ENCODE assay signal across 1 cellular context in the genomic region with DNA sequence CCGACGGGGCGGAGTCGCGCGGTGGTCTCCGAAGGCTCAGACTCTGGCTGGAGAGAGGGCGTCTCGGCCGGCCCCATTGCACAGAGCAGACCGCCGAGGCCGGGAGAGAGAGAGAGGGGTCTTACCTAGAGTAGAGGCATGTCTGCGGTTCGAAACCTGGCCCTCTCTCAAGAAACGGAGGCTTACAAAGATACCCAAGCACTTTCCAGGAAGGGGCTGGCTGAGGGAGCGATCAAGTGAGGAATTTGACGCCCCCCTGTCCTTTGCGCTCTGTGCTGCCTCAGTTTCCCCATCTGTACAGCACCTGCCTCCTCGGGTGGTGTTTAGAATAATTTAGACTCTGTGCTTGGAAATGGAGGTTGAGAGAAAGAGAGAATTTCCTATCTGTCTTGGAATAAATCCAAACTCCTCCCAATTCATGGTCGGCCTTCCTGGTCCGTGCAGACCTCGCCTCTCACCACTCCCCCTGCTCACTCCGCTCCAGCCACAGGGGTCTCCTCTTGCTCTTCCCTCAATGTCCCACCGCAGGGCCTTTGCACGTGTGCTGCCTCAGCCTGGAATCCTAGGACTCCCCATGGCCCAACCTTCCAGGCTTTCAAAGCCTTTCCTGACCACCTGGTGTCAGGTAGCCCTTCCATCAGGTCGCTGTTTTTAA.
TF ChIP-seq lines count a peak whose summit lies in the region.

No MANE protein-coding gene starts in this region.

TF ChIP-seq in HepG2, 621 proteins besides CTCF, POLR2A, EP300 and RAD21 (continued from another document and continues in another):
- TF ChIP-seq, protein P1, sequence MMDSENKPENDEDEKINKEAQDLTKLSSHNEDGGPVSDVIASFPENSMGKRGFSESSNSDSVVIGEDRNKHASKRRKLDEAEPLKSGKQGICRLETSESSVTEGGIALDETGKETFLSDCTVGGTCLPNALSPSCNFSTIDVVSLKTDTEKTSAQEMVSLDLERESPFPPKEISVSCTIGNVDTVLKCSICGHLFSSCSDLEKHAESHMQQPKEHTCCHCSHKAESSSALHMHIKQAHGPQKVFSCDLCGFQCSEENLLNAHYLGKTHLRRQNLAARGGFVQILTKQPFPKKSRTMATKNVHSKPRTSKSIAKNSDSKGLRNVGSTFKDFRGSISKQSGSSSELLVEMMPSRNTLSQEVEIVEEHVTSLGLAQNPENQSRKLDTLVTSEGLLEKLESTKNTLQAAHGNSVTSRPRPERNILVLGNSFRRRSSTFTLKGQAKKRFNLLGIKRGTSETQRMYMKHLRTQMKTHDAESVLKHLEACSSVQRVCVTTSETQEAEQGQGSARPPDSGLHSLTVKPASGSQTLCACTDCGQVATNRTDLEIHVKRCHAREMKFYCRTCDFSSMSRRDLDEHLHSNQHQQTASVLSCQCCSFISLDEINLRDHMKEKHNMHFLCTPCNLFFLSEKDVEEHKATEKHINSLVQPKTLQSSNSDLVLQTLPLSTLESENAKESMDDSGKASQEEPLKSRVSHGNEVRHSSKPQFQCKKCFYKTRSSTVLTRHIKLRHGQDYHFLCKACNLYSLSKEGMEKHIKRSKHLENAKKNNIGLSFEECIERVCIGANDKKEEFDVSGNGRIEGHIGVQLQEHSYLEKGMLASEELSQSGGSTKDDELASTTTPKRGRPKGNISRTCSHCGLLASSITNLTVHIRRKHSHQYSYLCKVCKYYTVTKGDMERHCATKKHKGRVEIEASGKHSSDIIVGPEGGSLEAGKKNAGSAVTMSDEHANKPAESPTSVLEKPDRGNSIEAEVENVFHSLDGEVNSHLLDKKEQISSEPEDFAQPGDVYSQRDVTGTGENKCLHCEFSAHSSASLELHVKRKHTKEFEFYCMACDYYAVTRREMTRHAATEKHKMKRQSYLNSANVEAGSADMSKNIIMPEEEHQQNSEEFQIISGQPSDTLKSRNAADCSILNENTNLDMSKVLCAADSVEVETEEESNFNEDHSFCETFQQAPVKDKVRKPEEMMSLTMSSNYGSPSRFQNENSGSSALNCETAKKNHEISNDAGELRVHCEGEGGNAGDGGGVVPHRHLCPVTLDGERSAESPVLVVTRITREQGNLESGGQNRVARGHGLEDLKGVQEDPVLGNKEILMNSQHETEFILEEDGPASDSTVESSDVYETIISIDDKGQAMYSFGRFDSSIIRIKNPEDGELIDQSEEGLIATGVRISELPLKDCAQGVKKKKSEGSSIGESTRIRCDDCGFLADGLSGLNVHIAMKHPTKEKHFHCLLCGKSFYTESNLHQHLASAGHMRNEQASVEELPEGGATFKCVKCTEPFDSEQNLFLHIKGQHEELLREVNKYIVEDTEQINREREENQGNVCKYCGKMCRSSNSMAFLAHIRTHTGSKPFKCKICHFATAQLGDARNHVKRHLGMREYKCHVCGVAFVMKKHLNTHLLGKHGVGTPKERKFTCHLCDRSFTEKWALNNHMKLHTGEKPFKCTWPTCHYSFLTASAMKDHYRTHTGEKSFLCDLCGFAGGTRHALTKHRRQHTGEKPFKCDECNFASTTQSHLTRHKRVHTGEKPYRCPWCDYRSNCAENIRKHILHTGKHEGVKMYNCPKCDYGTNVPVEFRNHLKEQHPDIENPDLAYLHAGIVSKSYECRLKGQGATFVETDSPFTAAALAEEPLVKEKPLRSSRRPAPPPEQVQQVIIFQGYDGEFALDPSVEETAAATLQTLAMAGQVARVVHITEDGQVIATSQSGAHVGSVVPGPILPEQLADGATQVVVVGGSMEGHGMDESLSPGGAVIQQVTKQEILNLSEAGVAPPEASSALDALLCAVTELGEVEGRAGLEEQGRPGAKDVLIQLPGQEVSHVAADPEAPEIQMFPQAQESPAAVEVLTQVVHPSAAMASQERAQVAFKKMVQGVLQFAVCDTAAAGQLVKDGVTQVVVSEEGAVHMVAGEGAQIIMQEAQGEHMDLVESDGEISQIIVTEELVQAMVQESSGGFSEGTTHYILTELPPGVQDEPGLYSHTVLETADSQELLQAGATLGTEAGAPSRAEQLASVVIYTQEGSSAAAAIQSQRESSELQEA (CRISPR knock-in tag; IDR thresholded peaks at IDR 0.05; ENCODE audit: not compliant biosample characterization): no peak
- TF ChIP-seq KAT2B (IDR thresholded peaks at IDR 0.05; ENCODE audit: borderline replicate concordance, low read depth, low read length): no peak
- no peak for TF ChIP-seq ZNF138 (CRISPR knock-in tag; IDR thresholded peaks at IDR 0.05; ENCODE audit: low read depth)
- TF ChIP-seq ZNF879 (CRISPR knock-in tag; IDR thresholded peaks at IDR 0.05): no peak
- TF ChIP-seq SALL1 (CRISPR knock-in tag; IDR thresholded peaks at IDR 0.05): no peak
- TF ChIP-seq ZNF331 (CRISPR knock-in tag; IDR thresholded peaks at IDR 0.05): no peak
- TF ChIP-seq CAMTA2 (CRISPR knock-in tag; IDR thresholded peaks at IDR 0.05; ENCODE audit: borderline replicate concordance): no peak; the same call in 1 of the 2 replicates
- no peak for TF ChIP-seq NFE2 (CRISPR knock-in tag; IDR thresholded peaks at IDR 0.05)
- TF ChIP-seq ZNF749 (CRISPR knock-in tag; IDR thresholded peaks at IDR 0.05; ENCODE audit: borderline replicate concordance): no peak
- TF ChIP-seq, protein P2, sequence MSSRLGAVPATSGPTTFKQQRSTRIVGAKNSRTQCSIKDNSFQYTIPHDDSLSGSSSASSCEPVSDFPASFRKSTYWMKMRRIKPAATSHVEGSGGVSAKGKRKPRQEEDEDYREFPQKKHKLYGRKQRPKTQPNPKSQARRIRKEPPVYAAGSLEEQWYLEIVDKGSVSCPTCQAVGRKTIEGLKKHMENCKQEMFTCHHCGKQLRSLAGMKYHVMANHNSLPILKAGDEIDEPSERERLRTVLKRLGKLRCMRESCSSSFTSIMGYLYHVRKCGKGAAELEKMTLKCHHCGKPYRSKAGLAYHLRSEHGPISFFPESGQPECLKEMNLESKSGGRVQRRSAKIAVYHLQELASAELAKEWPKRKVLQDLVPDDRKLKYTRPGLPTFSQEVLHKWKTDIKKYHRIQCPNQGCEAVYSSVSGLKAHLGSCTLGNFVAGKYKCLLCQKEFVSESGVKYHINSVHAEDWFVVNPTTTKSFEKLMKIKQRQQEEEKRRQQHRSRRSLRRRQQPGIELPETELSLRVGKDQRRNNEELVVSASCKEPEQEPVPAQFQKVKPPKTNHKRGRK (CRISPR knock-in tag; IDR thresholded peaks at IDR 0.05): no peak
- TF ChIP-seq ZNF790 (CRISPR knock-in tag; IDR thresholded peaks at IDR 0.05; ENCODE audit: borderline replicate concordance): no peak; the same call in 1 of the 2 replicates
- peak; percentile 47 for TF ChIP-seq ZMYM3 (CRISPR knock-in tag; IDR thresholded peaks at IDR 0.05)
- no peak for TF ChIP-seq ZNF446 (CRISPR knock-in tag; IDR thresholded peaks at IDR 0.05)
- TF ChIP-seq, protein P3, sequence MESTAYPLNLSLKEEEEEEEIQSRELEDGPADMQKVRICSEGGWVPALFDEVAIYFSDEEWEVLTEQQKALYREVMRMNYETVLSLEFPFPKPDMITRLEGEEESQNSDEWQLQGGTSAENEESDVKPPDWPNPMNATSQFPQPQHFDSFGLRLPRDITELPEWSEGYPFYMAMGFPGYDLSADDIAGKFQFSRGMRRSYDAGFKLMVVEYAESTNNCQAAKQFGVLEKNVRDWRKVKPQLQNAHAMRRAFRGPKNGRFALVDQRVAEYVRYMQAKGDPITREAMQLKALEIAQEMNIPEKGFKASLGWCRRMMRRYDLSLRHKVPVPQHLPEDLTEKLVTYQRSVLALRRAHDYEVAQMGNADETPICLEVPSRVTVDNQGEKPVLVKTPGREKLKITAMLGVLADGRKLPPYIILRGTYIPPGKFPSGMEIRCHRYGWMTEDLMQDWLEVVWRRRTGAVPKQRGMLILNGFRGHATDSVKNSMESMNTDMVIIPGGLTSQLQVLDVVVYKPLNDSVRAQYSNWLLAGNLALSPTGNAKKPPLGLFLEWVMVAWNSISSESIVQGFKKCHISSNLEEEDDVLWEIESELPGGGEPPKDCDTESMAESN (CRISPR knock-in tag; conservative IDR thresholded peaks at IDR 0.05): no peak
- no peak for TF ChIP-seq ZFP82 (CRISPR knock-in tag; IDR thresholded peaks at IDR 0.05; ENCODE audit: borderline replicate concordance)
- no peak for TF ChIP-seq ZNF33B (CRISPR knock-in tag; IDR thresholded peaks at IDR 0.05)
- TF ChIP-seq, protein P4, sequence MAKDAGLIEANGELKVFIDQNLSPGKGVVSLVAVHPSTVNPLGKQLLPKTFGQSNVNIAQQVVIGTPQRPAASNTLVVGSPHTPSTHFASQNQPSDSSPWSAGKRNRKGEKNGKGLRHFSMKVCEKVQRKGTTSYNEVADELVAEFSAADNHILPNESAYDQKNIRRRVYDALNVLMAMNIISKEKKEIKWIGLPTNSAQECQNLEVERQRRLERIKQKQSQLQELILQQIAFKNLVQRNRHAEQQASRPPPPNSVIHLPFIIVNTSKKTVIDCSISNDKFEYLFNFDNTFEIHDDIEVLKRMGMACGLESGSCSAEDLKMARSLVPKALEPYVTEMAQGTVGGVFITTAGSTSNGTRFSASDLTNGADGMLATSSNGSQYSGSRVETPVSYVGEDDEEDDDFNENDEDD (CRISPR knock-in tag; IDR thresholded peaks at IDR 0.05; ENCODE audit: borderline replicate concordance): no peak
- no peak for TF ChIP-seq KMT2B (CRISPR knock-in tag; IDR thresholded peaks at IDR 0.05)
- no peak for TF ChIP-seq ARNT (IDR thresholded peaks at IDR 0.05)
- TF ChIP-seq GATAD2A (CRISPR knock-in tag; IDR thresholded peaks at IDR 0.05): no peak; the same call in 1 of the 2 replicates
- TF ChIP-seq, protein P5, sequence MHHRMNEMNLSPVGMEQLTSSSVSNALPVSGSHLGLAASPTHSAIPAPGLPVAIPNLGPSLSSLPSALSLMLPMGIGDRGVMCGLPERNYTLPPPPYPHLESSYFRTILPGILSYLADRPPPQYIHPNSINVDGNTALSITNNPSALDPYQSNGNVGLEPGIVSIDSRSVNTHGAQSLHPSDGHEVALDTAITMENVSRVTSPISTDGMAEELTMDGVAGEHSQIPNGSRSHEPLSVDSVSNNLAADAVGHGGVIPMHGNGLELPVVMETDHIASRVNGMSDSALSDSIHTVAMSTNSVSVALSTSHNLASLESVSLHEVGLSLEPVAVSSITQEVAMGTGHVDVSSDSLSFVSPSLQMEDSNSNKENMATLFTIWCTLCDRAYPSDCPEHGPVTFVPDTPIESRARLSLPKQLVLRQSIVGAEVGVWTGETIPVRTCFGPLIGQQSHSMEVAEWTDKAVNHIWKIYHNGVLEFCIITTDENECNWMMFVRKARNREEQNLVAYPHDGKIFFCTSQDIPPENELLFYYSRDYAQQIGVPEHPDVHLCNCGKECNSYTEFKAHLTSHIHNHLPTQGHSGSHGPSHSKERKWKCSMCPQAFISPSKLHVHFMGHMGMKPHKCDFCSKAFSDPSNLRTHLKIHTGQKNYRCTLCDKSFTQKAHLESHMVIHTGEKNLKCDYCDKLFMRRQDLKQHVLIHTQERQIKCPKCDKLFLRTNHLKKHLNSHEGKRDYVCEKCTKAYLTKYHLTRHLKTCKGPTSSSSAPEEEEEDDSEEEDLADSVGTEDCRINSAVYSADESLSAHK (CRISPR knock-in tag; IDR thresholded peaks at IDR 0.05; ENCODE audit: borderline replicate concordance): no peak
- TF ChIP-seq ZSCAN22 (CRISPR knock-in tag; IDR thresholded peaks at IDR 0.05): no peak
- no peak for TF ChIP-seq ZFX (CRISPR knock-in tag; IDR thresholded peaks at IDR 0.05; ENCODE audit: low read depth)
- peak; percentile 70; the same call in 1 of the 2 replicates for TF ChIP-seq SNAI1 (CRISPR knock-in tag; IDR thresholded peaks at IDR 0.05; ENCODE audit: borderline replicate concordance)
- no peak for TF ChIP-seq ZNF557 (CRISPR knock-in tag; IDR thresholded peaks at IDR 0.05)
- no peak for TF ChIP-seq ZFP62 (CRISPR knock-in tag; IDR thresholded peaks at IDR 0.05)
- TF ChIP-seq CBX1 (IDR thresholded peaks at IDR 0.05; ENCODE audit: low read depth): no peak
- TF ChIP-seq FOXP1 (IDR thresholded peaks at IDR 0.05): no peak
- TF ChIP-seq FOXP1 (CRISPR knock-in tag; IDR thresholded peaks at IDR 0.05): no peak
- TF ChIP-seq, protein P6, sequence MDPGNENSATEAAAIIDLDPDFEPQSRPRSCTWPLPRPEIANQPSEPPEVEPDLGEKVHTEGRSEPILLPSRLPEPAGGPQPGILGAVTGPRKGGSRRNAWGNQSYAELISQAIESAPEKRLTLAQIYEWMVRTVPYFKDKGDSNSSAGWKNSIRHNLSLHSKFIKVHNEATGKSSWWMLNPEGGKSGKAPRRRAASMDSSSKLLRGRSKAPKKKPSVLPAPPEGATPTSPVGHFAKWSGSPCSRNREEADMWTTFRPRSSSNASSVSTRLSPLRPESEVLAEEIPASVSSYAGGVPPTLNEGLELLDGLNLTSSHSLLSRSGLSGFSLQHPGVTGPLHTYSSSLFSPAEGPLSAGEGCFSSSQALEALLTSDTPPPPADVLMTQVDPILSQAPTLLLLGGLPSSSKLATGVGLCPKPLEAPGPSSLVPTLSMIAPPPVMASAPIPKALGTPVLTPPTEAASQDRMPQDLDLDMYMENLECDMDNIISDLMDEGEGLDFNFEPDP (CRISPR knock-in tag; conservative IDR thresholded peaks at IDR 0.05): no peak
- no peak for TF ChIP-seq CCAR2 (optimal IDR thresholded peaks at IDR 0.05; ENCODE audit: low read depth, low read length)
- no peak for TF ChIP-seq ZNF207 (IDR thresholded peaks at IDR 0.05; ENCODE audit: borderline replicate concordance)
- TF ChIP-seq ZFYVE20 (CRISPR knock-in tag; IDR thresholded peaks at IDR 0.05; ENCODE audit: borderline replicate concordance, low read depth): no peak
- no peak; the same call in 1 of the 2 replicates for TF ChIP-seq ZNF547 (CRISPR knock-in tag; IDR thresholded peaks at IDR 0.05)
- TF ChIP-seq, protein P7, sequence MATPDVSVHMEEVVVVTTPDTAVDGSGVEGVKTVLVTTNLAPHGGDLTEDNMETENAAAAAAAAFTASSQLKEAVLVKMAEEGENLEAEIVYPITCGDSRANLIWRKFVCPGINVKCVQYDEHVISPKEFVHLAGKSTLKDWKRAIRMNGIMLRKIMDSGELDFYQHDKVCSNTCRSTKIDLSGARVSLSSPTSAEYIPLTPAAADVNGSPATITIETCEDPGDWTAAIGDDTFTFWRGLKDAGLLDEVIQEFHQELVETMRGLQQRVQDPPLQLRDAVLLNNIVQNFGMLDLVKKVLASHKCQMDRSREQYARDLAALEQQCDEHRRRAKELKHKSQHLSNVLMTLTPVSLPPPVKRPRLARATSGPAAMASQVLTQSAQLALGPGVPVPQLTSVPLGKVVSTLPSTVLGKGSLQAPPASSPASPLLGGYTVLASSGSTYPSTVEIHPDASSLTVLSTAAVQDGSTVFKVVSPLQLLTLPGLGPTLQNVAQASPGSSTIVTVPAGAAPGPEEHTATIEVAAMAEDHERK (CRISPR knock-in tag; IDR thresholded peaks at IDR 0.05; ENCODE audit: low read depth): no peak
- TF ChIP-seq, protein P8, sequence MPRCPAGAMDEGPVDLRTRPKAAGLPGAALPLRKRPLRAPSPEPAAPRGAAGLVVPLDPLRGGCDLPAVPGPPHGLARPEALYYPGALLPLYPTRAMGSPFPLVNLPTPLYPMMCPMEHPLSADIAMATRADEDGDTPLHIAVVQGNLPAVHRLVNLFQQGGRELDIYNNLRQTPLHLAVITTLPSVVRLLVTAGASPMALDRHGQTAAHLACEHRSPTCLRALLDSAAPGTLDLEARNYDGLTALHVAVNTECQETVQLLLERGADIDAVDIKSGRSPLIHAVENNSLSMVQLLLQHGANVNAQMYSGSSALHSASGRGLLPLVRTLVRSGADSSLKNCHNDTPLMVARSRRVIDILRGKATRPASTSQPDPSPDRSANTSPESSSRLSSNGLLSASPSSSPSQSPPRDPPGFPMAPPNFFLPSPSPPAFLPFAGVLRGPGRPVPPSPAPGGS (CRISPR knock-in tag; IDR thresholded peaks at IDR 0.05): no peak
- no peak for TF ChIP-seq MZF1 (CRISPR knock-in tag; IDR thresholded peaks at IDR 0.05; ENCODE audit: borderline replicate concordance)
- TF ChIP-seq ATRX (CRISPR knock-in tag; IDR thresholded peaks at IDR 0.05; ENCODE audit: borderline replicate concordance): no peak
- no peak for TF ChIP-seq GTF2F1 (IDR thresholded peaks at IDR 0.05; ENCODE audit: low read length)
